In the genomic region with DNA sequence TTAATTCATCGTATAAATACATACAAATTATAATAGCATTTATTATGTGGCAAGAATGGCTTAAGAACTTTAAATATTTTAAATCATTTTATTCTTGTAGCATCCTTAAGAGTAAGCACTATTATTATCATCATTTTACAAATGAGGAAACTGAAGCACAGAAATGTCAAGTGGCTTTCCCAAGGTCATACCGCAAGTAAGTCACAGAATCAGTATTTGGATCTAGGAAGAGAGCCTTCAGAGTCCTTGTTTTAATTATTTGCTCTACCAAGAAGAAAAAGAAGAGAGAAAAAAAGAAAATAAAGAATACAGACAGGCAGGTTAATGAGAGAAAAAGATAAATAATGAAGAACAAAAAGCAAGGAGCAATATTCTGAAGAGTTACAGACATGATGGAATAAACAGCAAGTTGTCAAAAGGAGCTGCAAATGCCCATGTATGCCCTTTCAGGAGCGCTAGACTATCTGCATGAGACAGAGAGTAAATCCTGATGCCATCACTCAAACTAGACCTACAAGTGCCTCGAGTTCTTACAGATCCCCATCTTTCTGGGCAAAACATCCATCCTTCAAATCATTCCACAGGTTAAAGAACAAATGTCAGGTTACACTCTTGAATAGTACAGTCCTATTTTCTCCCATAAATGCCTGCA, we compare ENCODE assay signal across 3 cellular contexts.
A peak's percentile ranks its signal among the peaks of the same experiment; 100 is the strongest.
TF ChIP-seq lines count a peak whose summit lies in the region.

No MANE protein-coding gene starts in this region.

TF ChIP-seq in GM23338, 12 proteins besides CTCF, POLR2A, EP300 and RAD21:
- TF ChIP-seq POLR2AphosphoS5 (IDR thresholded peaks at IDR 0.05; ENCODE audit: low read depth) (peak; percentile 50; the same call in 1 of the 2 replicates), EZH2phosphoT487 (IDR thresholded peaks at IDR 0.05; ENCODE audit: unreplicated experiment) (no peak), CREB1 (CRISPR knock-in tag; IDR thresholded peaks at IDR 0.05; ENCODE audit: low read depth) (no peak), ZNF331 (CRISPR knock-in tag; IDR thresholded peaks at IDR 0.05; ENCODE audit: low read depth) (no peak)
- TF ChIP-seq, protein P1, sequence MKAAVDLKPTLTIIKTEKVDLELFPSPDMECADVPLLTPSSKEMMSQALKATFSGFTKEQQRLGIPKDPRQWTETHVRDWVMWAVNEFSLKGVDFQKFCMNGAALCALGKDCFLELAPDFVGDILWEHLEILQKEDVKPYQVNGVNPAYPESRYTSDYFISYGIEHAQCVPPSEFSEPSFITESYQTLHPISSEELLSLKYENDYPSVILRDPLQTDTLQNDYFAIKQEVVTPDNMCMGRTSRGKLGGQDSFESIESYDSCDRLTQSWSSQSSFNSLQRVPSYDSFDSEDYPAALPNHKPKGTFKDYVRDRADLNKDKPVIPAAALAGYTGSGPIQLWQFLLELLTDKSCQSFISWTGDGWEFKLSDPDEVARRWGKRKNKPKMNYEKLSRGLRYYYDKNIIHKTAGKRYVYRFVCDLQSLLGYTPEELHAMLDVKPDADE (IDR thresholded peaks at IDR 0.05): no peak

TF ChIP-seq in WTC11, 78 proteins besides CTCF, POLR2A, EP300 and RAD21:
- TF ChIP-seq PRRX2 (CRISPR knock-in tag; IDR thresholded peaks at IDR 0.05): 0 out of 2 replicates have a peak, but pooled peaks have one; percentile 61
- no peak for TF ChIP-seq NFATC4 (CRISPR knock-in tag; IDR thresholded peaks at IDR 0.05)
- TF ChIP-seq FOXJ3 (CRISPR knock-in tag; IDR thresholded peaks at IDR 0.05; ENCODE audit: borderline replicate concordance): no peak
- TF ChIP-seq, protein P2, sequence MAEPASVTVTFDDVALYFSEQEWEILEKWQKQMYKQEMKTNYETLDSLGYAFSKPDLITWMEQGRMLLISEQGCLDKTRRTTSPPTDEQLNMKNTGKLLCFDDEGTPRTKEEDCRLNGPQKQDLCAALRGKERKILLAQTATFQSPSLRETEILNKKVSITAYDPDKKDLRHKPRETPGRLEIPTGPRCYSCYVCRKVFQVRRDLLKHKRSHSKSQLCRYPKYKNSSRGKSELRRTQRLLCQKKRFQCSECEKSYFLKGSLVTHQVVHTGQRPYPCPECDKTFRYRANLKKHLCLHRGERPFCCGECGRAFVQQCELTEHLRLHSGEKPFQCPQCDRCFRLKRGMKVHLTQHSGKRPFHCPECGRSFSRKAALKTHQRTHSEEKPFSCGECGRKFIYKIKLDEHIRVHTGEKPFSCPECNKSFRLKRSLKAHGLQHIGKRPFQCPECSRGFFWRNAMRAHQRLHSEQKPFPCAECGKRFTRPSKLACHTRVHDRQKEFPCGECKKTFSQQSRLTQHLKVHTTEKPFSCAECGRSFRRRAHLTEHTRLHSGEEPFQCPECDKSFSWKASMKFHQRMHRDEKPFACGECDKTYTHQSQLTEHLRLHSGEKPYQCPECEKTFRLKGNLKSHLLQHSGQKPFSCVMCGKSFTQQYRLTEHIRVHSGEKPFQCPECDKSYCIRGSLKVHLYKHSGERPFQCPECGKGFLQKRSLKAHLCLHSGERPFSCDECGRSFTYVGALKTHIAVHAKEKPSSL (CRISPR knock-in tag; conservative IDR thresholded peaks at IDR 0.05): peak; percentile 72; the same call in 1 of the 2 replicates
- TF ChIP-seq GABPB1 (CRISPR knock-in tag; IDR thresholded peaks at IDR 0.05): no peak
- TF ChIP-seq ZNF416 (CRISPR knock-in tag; IDR thresholded peaks at IDR 0.05): peak; percentile 41; the same call in 1 of the 2 replicates

TF ChIP-seq in H1, 55 proteins besides CTCF, POLR2A, EP300 and RAD21:
- TF ChIP-seq ASH2L (IDR thresholded peaks at IDR 0.05; ENCODE audit: low read length) (no peak), SP2 (IDR thresholded peaks at IDR 0.05; ENCODE audit: low read length) (no peak), RXRA (IDR thresholded peaks at IDR 0.05; ENCODE audit: insufficient read depth, low read depth, low read length) (no peak), TAF7 (optimal IDR thresholded peaks at IDR 0.05; ENCODE audit: borderline replicate concordance, low read depth, low read length) (peak; percentile 84), POLR2AphosphoS5 (IDR thresholded peaks at IDR 0.05; ENCODE audit: low read depth, low read length) (peak; percentile 99), SP1 (IDR thresholded peaks at IDR 0.05; ENCODE audit: low read depth, low read length) (no peak), SAP30 (IDR thresholded peaks at IDR 0.05; ENCODE audit: insufficient read depth, insufficient replicate concordance, low read length) (no peak)
